Comparison of ENCODE assay signal across 8 cellular contexts in the genomic region with DNA sequence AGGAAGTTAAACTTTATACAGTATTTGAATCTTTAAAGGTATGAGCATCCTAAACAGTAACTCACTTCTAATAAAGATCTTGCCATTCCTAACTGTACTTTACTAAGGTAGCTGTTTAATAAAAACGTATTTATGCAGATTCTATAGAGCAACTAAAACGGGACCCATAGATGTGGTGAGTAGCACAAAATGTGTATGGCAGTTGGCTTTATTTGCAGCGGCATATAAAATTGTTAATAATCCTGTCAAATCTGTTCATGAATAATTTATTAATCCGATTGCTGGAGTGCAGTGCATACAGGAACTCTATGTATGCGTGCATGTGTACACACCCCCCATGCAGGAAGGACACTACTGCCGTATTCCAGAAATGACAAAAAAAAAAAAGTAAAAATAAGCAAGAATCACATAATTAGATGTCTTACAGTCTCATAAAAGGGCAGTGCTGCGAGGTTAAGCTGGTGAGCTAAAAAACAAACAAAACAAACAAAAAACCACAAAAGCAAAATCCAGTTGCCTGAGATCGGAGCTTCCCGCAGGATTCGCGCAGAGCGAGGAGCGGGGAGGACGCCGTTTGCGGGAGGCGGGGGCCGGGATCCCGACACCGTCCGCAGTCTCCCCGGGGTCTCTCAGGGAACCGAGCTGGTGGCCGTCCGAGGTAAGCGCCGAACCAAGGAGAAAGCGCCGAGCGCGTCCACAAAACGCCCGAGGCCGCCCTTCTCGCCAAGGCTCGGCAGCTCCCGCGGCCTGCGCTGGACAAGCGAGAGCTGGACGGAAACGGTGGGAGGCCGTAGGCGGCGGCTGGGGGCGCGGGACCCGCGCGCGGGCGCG. TPM values are rescaled to one million over a fixed set of nuclear protein-coding genes. Genes with fewer than 3 reads are reported as not detected.
DNase-seq lines count a peak whose midpoint lies in the region; ATAC-seq, FAIRE-seq and TF ChIP-seq lines count a peak whose summit lies in the region.

No MANE protein-coding gene starts in this region.

- peak overlapping the region; percentile 87 for H3K4me2 ChIP-seq in astrocyte (ENCODE audit: low read length)

- H2AFZ ChIP-seq in astrocyte (ENCODE audit: low read depth, low read length), result peak overlapping the region; percentile 82

- peaks cover 27% of the 10 kb centered on the region for H3K27me3 Mint-ChIP-seq in astrocyte (ENCODE audit: low read depth, unreplicated experiment)

- no peaks in the 10 kb centered on the region for H3K9me3 Mint-ChIP-seq in astrocyte (ENCODE audit: unreplicated experiment)

- DNase-seq in GM12865 (ENCODE audit: low read depth) (no peak), astrocyte (ENCODE audit: low read depth) (no peak)
- no peak for DNase-seq in stimulated activated CD4-positive, alpha-beta T cell treated with anti-CD3 and anti-CD28 coated beads, Interleukin-2, amount 100 ng/mL, for 24 hours
- DNase-seq in stimulated activated CD4-positive, alpha-beta T cell treated with anti-CD3 and anti-CD28 coated beads, Interleukin-15, amount 100 ng/mL, for 24 hours, result no peak

- ATAC-seq in GM21526 (IDR thresholded peaks at IDR 0.05; ENCODE audit: low FRiP score, unreplicated experiment), result peak; percentile 19

- H3K9ac ChIP-seq in HUES64 (ENCODE audit: low read depth, low read length) (peak overlapping the region; percentile 56), astrocyte (ENCODE audit: low read length) (peak overlapping the region; percentile 91), subcutaneous abdominal adipose tissue (ENCODE audit: low read length in 5 of 5) (peak overlapping the region; percentile 69 to 95 (median 77))

- H3K9me3 ChIP-seq in HUES64 (ENCODE audit: insufficient read depth, low read depth, low read length) (no peaks in the 10 kb centered on the region), astrocyte (ENCODE audit: insufficient read depth, low read depth, low read length) (no peaks in the 10 kb centered on the region), subcutaneous abdominal adipose tissue (ENCODE audit: control insufficient read depth in 5 of 5, low read length in 5 of 5) (no peaks in the 10 kb centered on the region)

- no peaks in the 10 kb centered on the region for H4K20me1 ChIP-seq in astrocyte (ENCODE audit: insufficient read depth, low read length)

- FAIRE-seq in astrocyte (lab: Jason Lieb, UNC), result no peak

- peaks cover 8% of the 10 kb centered on the region for H3K4me1 Mint-ChIP-seq in astrocyte (ENCODE audit: low read depth, unreplicated experiment)

- H3K4me3 ChIP-seq in GM12865 (ENCODE audit: low read depth, low read length) (peak overlapping the region; percentile 73), HUES64 (ENCODE audit: low read length) (peak overlapping the region; percentile 74), astrocyte (ENCODE audit: insufficient read depth, low read depth, low read length) (peak overlapping the region; percentile 84), subcutaneous abdominal adipose tissue (ENCODE audit: low read depth in 1 of 5, low read length in 5 of 5) (peak overlapping the region; percentile 73 to 97 (median 87))

- H3K4me3 Mint-ChIP-seq in astrocyte (ENCODE audit: unreplicated experiment), result peak overlapping the region; percentile 93

- WGBS in HUES64, result under 1% methylated on average over 53 of the region's 53 CpGs

- TF ChIP-seq CTCF in GM12865 (IDR thresholded peaks at IDR 0.05; ENCODE audit: insufficient read depth, low read depth, low read length, missing control alignments), result no peak
- TF ChIP-seq CTCF in astrocyte (IDR thresholded peaks at IDR 0.05; ENCODE audit: insufficient read depth, low read depth, low read length), result no peak

- H3K36me3 ChIP-seq in HUES64 (ENCODE audit: insufficient read depth, low read length) (no peaks in the 10 kb centered on the region), astrocyte (ENCODE audit: insufficient read depth, low read length) (no peaks in the 10 kb centered on the region), subcutaneous abdominal adipose tissue (ENCODE audit: control insufficient read depth in 5 of 5, insufficient read depth in 5 of 5, low read length in 5 of 5) (no peaks in the 10 kb centered on the region)

- no peak overlapping the region for H3K27ac ChIP-seq in HUES64 (ENCODE audit: low read depth, low read length)
- peak overlapping the region; percentile 80 for H3K27ac ChIP-seq in astrocyte (ENCODE audit: low read depth, low read length)
- H3K27ac ChIP-seq in layer of hippocampus (ENCODE audit: low read depth, low read length), result peak overlapping the region; percentile 95
- peak overlapping the region; percentile 96 for H3K27ac ChIP-seq in subcutaneous abdominal adipose tissue (ENCODE audit: low read depth, low read length)

- no peaks in the 10 kb centered on the region for H3K36me3 Mint-ChIP-seq in astrocyte (ENCODE audit: low read depth, unreplicated experiment)

- peaks cover 82% of the 10 kb centered on the region for H3K27me3 ChIP-seq in HUES64 (ENCODE audit: insufficient read depth, low read length)
- H3K27me3 ChIP-seq in astrocyte (ENCODE audit: insufficient read depth, low read length), result no peaks in the 10 kb centered on the region
- H3K27me3 ChIP-seq in layer of hippocampus (ENCODE audit: control insufficient read depth, insufficient read depth, low read length), result no peaks in the 10 kb centered on the region
- H3K27me3 ChIP-seq in subcutaneous abdominal adipose tissue (ENCODE audit: control insufficient read depth in 5 of 5, insufficient read depth in 4 of 5, low read length in 5 of 5), result no peaks in the 10 kb centered on the region

- peaks cover 16% of the 10 kb centered on the region for H3K79me2 ChIP-seq in astrocyte (ENCODE audit: insufficient read depth, low read length)

- peak overlapping the region; percentile 60 for H3K27ac Mint-ChIP-seq in astrocyte (ENCODE audit: unreplicated experiment)

- H3K4me1 ChIP-seq in HUES64 (ENCODE audit: insufficient read depth, low read length) (peaks cover 29% of the 10 kb centered on the region), astrocyte (ENCODE audit: insufficient read depth, low read length) (peaks cover 14% of the 10 kb centered on the region), subcutaneous abdominal adipose tissue (ENCODE audit: control insufficient read depth in 5 of 5, insufficient read depth in 5 of 5, low read length in 5 of 5) (peaks cover 3 to 34% (median 23%) of the 10 kb centered on the region in 5 donors)

RNA-seq across cellular contexts. Expression of gene COMMD3, which starts 0.5 kb away (rescaled TPM):
- polyA plus RNA-seq in HUES64 (2013, experiment 1 of 2), result 3.1 TPM
- 7.7 TPM for polyA plus RNA-seq in HUES64 (2013, experiment 2 of 2)
- 28.0 and 28.8 TPM in 2 replicates for total RNA-seq in astrocyte

RNA-seq across cellular contexts. Expression of gene BMI1, which starts 5.2 kb away (rescaled TPM):
- polyA plus RNA-seq in HUES64 (2013, experiment 1 of 2), result 8.6 TPM
- 11.0 TPM for polyA plus RNA-seq in HUES64 (2013, experiment 2 of 2)
- total RNA-seq in astrocyte, result 29.7 and 30.8 TPM in 2 replicates

RNA-seq across cellular contexts. Expression of gene SPAG6, which starts 29.6 kb away (rescaled TPM):
- polyA plus RNA-seq in HUES64 (2013, experiment 1 of 2), result 0.30 TPM
- 0.51 TPM for polyA plus RNA-seq in HUES64 (2013, experiment 2 of 2)
- not detected in 2 replicates for total RNA-seq in astrocyte
